ENCODE assay signal across 1 cellular context in genomic region chr2:33022989-33023731, GRCh38.
TF ChIP-seq lines count a peak whose summit lies in the region.

No MANE protein-coding gene starts in this region.

TF ChIP-seq in SK-N-SH, 30 proteins besides CTCF, POLR2A, EP300 and RAD21 (continued from another document):
- peak; percentile 79; the same call in 1 of the 2 replicates for TF ChIP-seq TEAD4 (IDR thresholded peaks at IDR 0.05; ENCODE audit: borderline replicate concordance, insufficient read depth)
